Comparison of ENCODE assay signal across 19 cellular contexts in genomic region chr18:24983566-24983965, GRCh38.
DNase-seq lines count a peak whose midpoint lies in the region; ATAC-seq, FAIRE-seq and TF ChIP-seq lines count a peak whose summit lies in the region.
"Had no signal": no experiment of that assay in that cellular context is flagged by ENCODE, and none has a peak within 500 bp of the region (broad histone marks: within the 10 kb centered on the region; RNA-seq: fewer than 3 reads in every experiment).

No MANE protein-coding gene starts in this region.

- no peaks in the 10 kb centered on the region; the same call in 1 of the 2 replicates for H3K79me1 ChIP-seq in H1 (ENCODE audit: low read depth, low read length)
- H3K79me1 ChIP-seq in mesendoderm (ENCODE audit: low read length) = no peaks in the 10 kb centered on the region

- TF ChIP-seq CTCF in H1 (IDR thresholded peaks at IDR 0.05; ENCODE audit: control extremely low read depth in 1 of 3, insufficient read depth in 1 of 3, low read depth in 1 of 3, low read length in 3 of 3) = no peak

- POLR2A ChIA-PET in H1 (lab: Charles Lee; ENCODE audit: partially characterized antibody) = interaction anchor here (0.7 kb wide), 1 partner anchor 369 kb away, joined by 3 read pairs; no protein-coding TSS in a partner anchor

- H3K18ac ChIP-seq in H1 (ENCODE audit: extremely low read depth, low read length) = no peak overlapping the region
- peak overlapping the region; percentile 88 for H3K18ac ChIP-seq in mesendoderm (ENCODE audit: low read length)

- H3K4ac ChIP-seq in H1 (replicated peaks; ENCODE audit: insufficient read length, low read depth, low read length) (no peak overlapping the region), mesendoderm (ENCODE audit: low read depth, low read length) (peak overlapping the region; percentile 3)

- no peak overlapping the region for H2BK5ac ChIP-seq in H1 (ENCODE audit: low read depth, low read length)
- H2BK5ac ChIP-seq in mesendoderm (ENCODE audit: low read length) = no peak overlapping the region

- H4K91ac ChIP-seq in H1 (replicated peaks; ENCODE audit: insufficient read length, low read length) = no peak overlapping the region

- peak overlapping the region; percentile 10 to 32; a peak in 3 of 4 replicates for H3K4me2 ChIP-seq in H1 (ENCODE audit: insufficient read depth in 1 of 2, low read depth in 2 of 2, low read length in 2 of 2)
- no peak overlapping the region for H3K4me2 ChIP-seq in mesendoderm (ENCODE audit: low read length)

- peak; percentile 81 for FAIRE-seq in H1 (lab: Jason Lieb, UNC)
- FAIRE-seq: A204.1, GM12892, GM18507 had no signal

- DNase-seq in H7 (peak; percentile 9), H1 (ENCODE audit: low read depth in 1 of 2, low spot score in 2 of 2) (no peak), mesendoderm (peak; percentile 71), nucleus accumbens (lab: John Stamatoyannopoulos, UW) (no peak)
- DNase-seq in activated T-cell treated with anti-CD3 and anti-CD28 coated beads, Interleukin-2, amount 50 U/mL, for 1 hour = no peak
- DNase-seq: CD4-positive, alpha-beta T cell; KG1; NCI-H1417; NCI-H187; NCI-H2107; NCI-H2227 treated with DMSO at 0.1 percent for 48 hours; NCI-H524; SHP77 had no signal

- H2BK15ac ChIP-seq in H1 (ENCODE audit: low read length) = no peak overlapping the region
- no peak overlapping the region for H2BK15ac ChIP-seq in mesendoderm (replicated peaks; ENCODE audit: low read depth)

- H4K5ac ChIP-seq in H1 (ENCODE audit: insufficient read length, low read depth, low read length) = peak overlapping the region; percentile 23
- H4K5ac ChIP-seq in mesendoderm (ENCODE audit: low read length) = no peak overlapping the region

- H3K9ac ChIP-seq in H1 (replicated peaks in 1 of 4; ENCODE audit: extremely low read depth in 1 of 4, low read depth in 3 of 4, low read length in 3 of 4) (no peak overlapping the region), mesendoderm (ENCODE audit: low read length) (no peak overlapping the region), skeletal muscle tissue (ENCODE audit: low read depth in 1 of 3, low read length in 3 of 3) (no peak overlapping the region)

- no peak overlapping the region for H2BK12ac ChIP-seq in H1 (ENCODE audit: low read depth, low read length)

- H3K27ac ChIP-seq in H1 (ENCODE audit: low read depth, low read length) = no peak overlapping the region
- H3K27ac ChIP-seq in mesendoderm (ENCODE audit: low read depth, low read length) = no peak overlapping the region
- peak overlapping the region; percentile 16 for H3K27ac ChIP-seq in skeletal muscle tissue (ENCODE audit: low read depth, low read length)
- H3K27ac ChIP-seq: SK-N-MC had no signal

- no peak overlapping the region for H4K8ac ChIP-seq in H1 (ENCODE audit: extremely low read depth, insufficient read depth, low read length)
- no peak overlapping the region for H4K8ac ChIP-seq in mesendoderm (ENCODE audit: low read depth, low read length)

- H3K23me2 ChIP-seq in H1 (ENCODE audit: low read depth, low read length) = no peaks in the 10 kb centered on the region

- peaks cover 6 to 34% (median 24%) of the 10 kb centered on the region in 4 experiments; a peak in 6 of 7 replicates for H3K4me1 ChIP-seq in H1 (replicated peaks in 1 of 4; ENCODE audit: control insufficient read depth in 3 of 4, insufficient read depth in 4 of 4, low read length in 3 of 4)
- H3K4me1 ChIP-seq in mesendoderm (ENCODE audit: control insufficient read depth, low read depth, low read length) = peaks cover 7% of the 10 kb centered on the region
- peaks cover 13 to 24% (median 22%) of the 10 kb centered on the region in 3 donors for H3K4me1 ChIP-seq in skeletal muscle tissue (ENCODE audit: control insufficient read depth in 3 of 3, insufficient read depth in 3 of 3, low read length in 3 of 3)

- no peak overlapping the region for H2AK5ac ChIP-seq in H1 (ENCODE audit: low read depth, low read length)
- H2AK5ac ChIP-seq in mesendoderm (ENCODE audit: low read length) = no peak overlapping the region

- H3K23ac ChIP-seq in H1 (ENCODE audit: insufficient read length) (no peak overlapping the region), mesendoderm (ENCODE audit: low read length) (no peak overlapping the region)

- H3K14ac ChIP-seq in H1 (ENCODE audit: insufficient read length) = no peak overlapping the region

- H4K20me1 ChIP-seq in H1 (replicated peaks in 1 of 2; ENCODE audit: control insufficient read depth in 1 of 2, insufficient read depth in 2 of 2, low read length in 2 of 2) = no peaks in the 10 kb centered on the region

- H3K4me3 ChIP-seq in H7 (ENCODE audit: insufficient read depth, low read depth, low read length) (no peak overlapping the region), H1 (ENCODE audit: extremely low read depth in 1 of 4, insufficient read depth in 2 of 4, low read depth in 3 of 4, low read length in 4 of 4) (peak overlapping the region in 2 of 4 experiments; percentile 13 to 35; a peak in 2 of 8 replicates), mesendoderm (ENCODE audit: low read length) (no peak overlapping the region), skeletal muscle tissue (ENCODE audit: low read length in 3 of 3) (no peak overlapping the region)
- H3K4me3 ChIP-seq: SK-N-MC had no signal

- TF ChIP-seq POLR2A in H1 (IDR thresholded peaks at IDR 0.05; ENCODE audit: control extremely low read depth in 1 of 2, low read depth in 2 of 2, low read length in 2 of 2) = no peak

- no peak for TF ChIP-seq EP300 in H1 (IDR thresholded peaks at IDR 0.05; ENCODE audit: borderline replicate concordance in 1 of 2, low read depth in 2 of 2, low read length in 2 of 2)

- H3K9me3 ChIP-seq in H1 (ENCODE audit: insufficient read depth in 2 of 2, low read depth in 1 of 2, low read length in 1 of 2) = no peaks in the 10 kb centered on the region
- H3K9me3 ChIP-seq in skeletal muscle tissue (ENCODE audit: control insufficient read depth in 3 of 3, low read length in 3 of 3) = no peaks in the 10 kb centered on the region

- H3K56ac ChIP-seq in H1 (replicated peaks; ENCODE audit: insufficient read length, low read depth, low read length) (no peak overlapping the region), mesendoderm (ENCODE audit: low read length) (no peak overlapping the region)

- H2BK120ac ChIP-seq in H1 (replicated peaks; ENCODE audit: low read depth, low read length) (no peak overlapping the region), mesendoderm (ENCODE audit: low read depth, low read length) (peak overlapping the region; percentile 88)

- no peak overlapping the region for H2BK20ac ChIP-seq in H1 (ENCODE audit: low read length)

- no peaks in the 10 kb centered on the region; the same call in 1 of the 2 replicates for H3K27me3 ChIP-seq in H7 (ENCODE audit: control insufficient read depth, insufficient read depth, low read length)
- H3K27me3 ChIP-seq in H1 (replicated peaks in 1 of 4; ENCODE audit: control insufficient read depth in 3 of 4, extremely low read depth in 1 of 4, insufficient read depth in 3 of 4, low read length in 3 of 4) = peaks cover 0 to 2% (median 0%) of the 10 kb centered on the region in 4 experiments; a peak in 2 of 7 replicates
- H3K27me3 ChIP-seq in mesendoderm (ENCODE audit: insufficient read depth, low read length, poor library complexity) = no peaks in the 10 kb centered on the region
- no peaks in the 10 kb centered on the region for H3K27me3 ChIP-seq in skeletal muscle tissue (ENCODE audit: control insufficient read depth in 3 of 3, insufficient read depth in 3 of 3, low read length in 3 of 3)

- 8% methylated on average over 5 of the region's 5 CpGs; no CpG with 5 or more reads in 1 of the 2 experiments for WGBS in H1 (ENCODE audit: extremely low coverage in 1 of 2, insufficient coverage in 1 of 2, insufficient read length in 1 of 2, insufficient replicate concordance in 2 of 2, low coverage in 1 of 2, low lambda C conversion rate in 2 of 2, missing lambda C conversion rate in 1 of 2), 2 experiments
- no CpG with 5 or more reads among the region's 5 CpGs for WGBS in mesendoderm (ENCODE audit: extremely low coverage, insufficient coverage, low lambda C conversion rate)

- H3K36me3 ChIP-seq in H7 (replicated peaks; ENCODE audit: control insufficient read depth, insufficient read depth, low read length) = no peaks in the 10 kb centered on the region
- no peaks in the 10 kb centered on the region for H3K36me3 ChIP-seq in H1 (ENCODE audit: control insufficient read depth in 2 of 4, insufficient read depth in 4 of 4, low read length in 3 of 4)
- no peaks in the 10 kb centered on the region for H3K36me3 ChIP-seq in mesendoderm (ENCODE audit: control insufficient read depth, insufficient read depth, low read length)
- H3K36me3 ChIP-seq in skeletal muscle tissue (ENCODE audit: control insufficient read depth in 3 of 3, insufficient read depth in 3 of 3, low read length in 3 of 3) = no peaks in the 10 kb centered on the region

- no peak overlapping the region for H2AFZ ChIP-seq in H1 (ENCODE audit: low read length)

- H3K79me2 ChIP-seq in H1 (ENCODE audit: control insufficient read depth in 1 of 2, insufficient read depth in 2 of 2, low read length in 2 of 2) (no peaks in the 10 kb centered on the region), mesendoderm (ENCODE audit: control insufficient read depth, insufficient read depth, low read length) (no peaks in the 10 kb centered on the region)

- ATAC-seq in HG03460 (IDR thresholded peaks at IDR 0.05; ENCODE audit: unreplicated experiment) = no peak

- CTCF ChIA-PET in H1 (lab: Charles Lee; ENCODE audit: partially characterized antibody) = interaction anchor here (0.8 to 1.1 kb wide), 2 partner anchors 42 to 145 kb away, joined by 3 read pairs; no protein-coding TSS in a partner anchor

- TF ChIP-seq RAD21 in H1 (IDR thresholded peaks at IDR 0.05 in 1 of 2, conservative IDR thresholded peaks at IDR 0.05 in 1 of 2; ENCODE audit: low read depth in 2 of 2, low read length in 2 of 2) = no peak; a peak in 1 of 4 replicates

TF ChIP-seq in H1, 55 proteins besides CTCF, POLR2A, EP300 and RAD21 (continues in another document):
- TF ChIP-seq KDM5A (IDR thresholded peaks at IDR 0.05; ENCODE audit: low read length) (no peak), KDM1A (IDR thresholded peaks at IDR 0.05; ENCODE audit: borderline replicate concordance, low read length) (no peak), SP1 (IDR thresholded peaks at IDR 0.05; ENCODE audit: low read depth, low read length) (peak; percentile 28; the same call in 1 of the 2 replicates), PHF8 (conservative IDR thresholded peaks at IDR 0.05; ENCODE audit: low read depth, low read length) (no peak), ASH2L (IDR thresholded peaks at IDR 0.05; ENCODE audit: low read length) (no peak), HDAC6 (IDR thresholded peaks at IDR 0.05; ENCODE audit: low read depth, low read length) (no peak), HDAC2 (IDR thresholded peaks at IDR 0.05; ENCODE audit: borderline replicate concordance in 1 of 2, low read depth in 2 of 2, low read length in 2 of 2) (0 out of 4 replicates have a peak, but pooled peaks of 1 of the 2 experiments have one; percentile 3), SP4 (IDR thresholded peaks at IDR 0.05; ENCODE audit: low read length) (no peak), TEAD4 (IDR thresholded peaks at IDR 0.05; ENCODE audit: low read depth, low read length) (0 out of 2 replicates have a peak, but pooled peaks have one; percentile 45), POLR2AphosphoS5 (IDR thresholded peaks at IDR 0.05; ENCODE audit: low read depth, low read length) (no peak), SIN3A (conservative IDR thresholded peaks at IDR 0.05 in 1 of 2, IDR thresholded peaks at IDR 0.05 in 1 of 2; ENCODE audit: low read depth in 1 of 2, low read length in 2 of 2) (no peak)

Comparison
In these comparisons a context has a peak if more than half of its experiments do, and no peak if none do; other contexts are left out.
1. DNase-seq: peak in H7 (single experiment) and mesendoderm (single experiment); none in H1 (0 of 2), activated T-cell treated with anti-CD3 and anti-CD28 coated beads, Interleukin-2, amount 50 U/mL, for 1 hour (single experiment) and nucleus accumbens (0 of 56).